Comparison of ENCODE assay signal across 18 cellular contexts in the genomic region with DNA sequence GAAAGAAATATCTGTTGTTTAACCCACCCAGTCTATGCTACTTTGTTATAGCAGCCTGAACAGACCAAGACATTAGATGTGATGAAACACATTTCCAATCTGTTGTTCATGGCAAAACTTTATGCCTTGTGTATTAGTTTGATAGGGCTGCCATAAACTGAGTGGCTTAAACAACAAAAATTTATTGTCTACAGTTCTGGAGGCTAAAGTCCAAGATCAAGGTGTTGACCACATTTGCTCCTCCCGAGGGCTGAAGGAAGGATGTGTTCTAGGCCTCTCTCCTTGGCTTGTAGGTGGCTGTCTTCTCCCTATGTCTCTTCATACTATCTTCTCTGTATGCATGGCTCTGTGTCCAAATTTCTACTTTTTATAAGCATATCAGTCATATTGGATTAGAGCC.
DNase-seq lines count a peak whose midpoint lies in the region; ATAC-seq, FAIRE-seq and TF ChIP-seq lines count a peak whose summit lies in the region.
"Had no signal": no experiment of that assay in that cellular context is flagged by ENCODE, and none has a peak within 500 bp of the region (broad histone marks: within the 10 kb centered on the region; RNA-seq: fewer than 3 reads in every experiment).

No MANE protein-coding gene starts in this region.

- no peak overlapping the region for H3K18ac ChIP-seq in IMR-90 (ENCODE audit: low read depth, low read length)

- H2BK20ac ChIP-seq in IMR-90 (ENCODE audit: low read depth, low read length): no peak overlapping the region

- H3K79me1 ChIP-seq in IMR-90 (ENCODE audit: low read depth in 1 of 2, low read length in 2 of 2): no peaks in the 10 kb centered on the region

- H2BK5ac ChIP-seq in IMR-90 (ENCODE audit: low read depth, low read length, poor library complexity, severe bottlenecking): no peak overlapping the region

- no peak overlapping the region for H3K23ac ChIP-seq in IMR-90 (ENCODE audit: low read depth, low read length)

- no peak overlapping the region for H3K4ac ChIP-seq in IMR-90 (ENCODE audit: low read depth, low read length)

- peaks cover 64% of the 10 kb centered on the region for H3K4me1 ChIP-seq in DND-41 (ENCODE audit: insufficient read depth, low read length)
- H3K4me1 ChIP-seq in IMR-90 (ENCODE audit: control insufficient read depth, insufficient read depth, low read length): no peaks in the 10 kb centered on the region
- no peaks in the 10 kb centered on the region for H3K4me1 ChIP-seq in HepG2 (ENCODE audit: insufficient read depth, low read length)
- H3K4me1 ChIP-seq: HAP-1 had no signal

- no peak overlapping the region for H3K9ac ChIP-seq in DND-41 (ENCODE audit: low read depth, low read length)
- H3K9ac ChIP-seq in IMR-90 (ENCODE audit: low read depth, low read length): no peak overlapping the region
- no peak overlapping the region for H3K9ac ChIP-seq in HepG2 (ENCODE audit: insufficient read depth, low read depth, low read length)
- H3K9ac ChIP-seq: GM23248 had no signal

- H2BK120ac ChIP-seq in IMR-90 (ENCODE audit: low read depth, low read length): no peak overlapping the region

- DNase-seq in DND-41 (no peak), IMR-90 (peak; percentile 6), left colon (no peak), urothelium cell line (ENCODE audit: low spot score) (no peak), chondrocyte (ENCODE audit: low spot score) (no peak), HepG2 (ENCODE audit: low spot score) (no peak), Calu3 (no peak)
- DNase-seq: C1 segment of cervical spinal cord; CD4-positive, CD25-positive, alpha-beta regulatory T cell; CD8-positive, alpha-beta memory T cell; COR-L47; GDM1; GM23248; KBM-7 had no signal

- H3K27me3 Mint-ChIP-seq in chondrocyte (ENCODE audit: low read depth) (peaks cover 26% of the 10 kb centered on the region), Calu3 (ENCODE audit: unreplicated experiment) (no peaks in the 10 kb centered on the region)
- H3K27me3 Mint-ChIP-seq: CD8-positive, alpha-beta memory T cell had no signal

- no peaks in the 10 kb centered on the region for H3K9me1 ChIP-seq in IMR-90 (ENCODE audit: insufficient read depth, low read length)

- no peak overlapping the region for H3K14ac ChIP-seq in IMR-90 (replicated peaks; ENCODE audit: low read depth, low read length)

- H4K20me1 ChIP-seq in DND-41 (ENCODE audit: insufficient read depth, low read length) (no peaks in the 10 kb centered on the region), IMR-90 (ENCODE audit: insufficient read depth, low read length) (no peaks in the 10 kb centered on the region), HepG2 (ENCODE audit: insufficient read depth, low read length) (no peaks in the 10 kb centered on the region)

- H3K79me2 ChIP-seq in DND-41 (ENCODE audit: insufficient read depth, low read length) (peaks cover 77% of the 10 kb centered on the region), HepG2 (ENCODE audit: insufficient read depth, low read length) (no peaks in the 10 kb centered on the region)

- dilution Hi-C loops in IMR-90 (cut with HindIII; ENCODE audit: low sequenced_read_pairs, unreplicated experiment): no loop called here

- H3K27ac Mint-ChIP-seq in chondrocyte (ENCODE audit: unreplicated experiment) (no peak overlapping the region), Calu3 (ENCODE audit: unreplicated experiment) (no peak overlapping the region)
- H3K27ac Mint-ChIP-seq: B cell, IgD-negative memory B cell had no signal

- FAIRE-seq in urothelium cell line (lab: Jason Lieb, UNC) (peak; percentile 27), HepG2 (lab: Jason Lieb, UNC) (no peak)
- FAIRE-seq: D721Med had no signal

- H3K9me3 ChIP-seq in DND-41 (ENCODE audit: insufficient read depth, low read length, severe bottlenecking): no peaks in the 10 kb centered on the region
- no peaks in the 10 kb centered on the region for H3K9me3 ChIP-seq in IMR-90 (ENCODE audit: control insufficient read depth, insufficient read depth, low read length)
- no peaks in the 10 kb centered on the region for H3K9me3 ChIP-seq in HepG2 (ENCODE audit: low read length)
- H3K9me3 ChIP-seq: HAP-1 had no signal

- H3K36me3 Mint-ChIP-seq in chondrocyte (ENCODE audit: low read depth) (no peaks in the 10 kb centered on the region), Calu3 (ENCODE audit: insufficient read depth, unreplicated experiment) (peaks cover 4% of the 10 kb centered on the region)
- H3K36me3 Mint-ChIP-seq: CD4-positive, CD25-positive, alpha-beta regulatory T cell had no signal

- TF ChIP-seq CTCF in DND-41 (IDR thresholded peaks at IDR 0.05; ENCODE audit: borderline replicate concordance, extremely low read depth, low read length, poor library complexity, severe bottlenecking) (no peak), IMR-90 (conservative IDR thresholded peaks at IDR 0.05; ENCODE audit: low read depth, low read length) (no peak), chondrocyte (IDR thresholded peaks at IDR 0.05) (no peak), HepG2 (CRISPR knock-in tag; IDR thresholded peaks at IDR 0.05) (no peak), Calu3 (IDR thresholded peaks at IDR 0.05; ENCODE audit: unreplicated experiment) (no peak)

- H3K27me3 ChIP-seq in DND-41 (ENCODE audit: insufficient read depth, low read length, poor library complexity): no peaks in the 10 kb centered on the region
- H3K27me3 ChIP-seq in IMR-90 (ENCODE audit: control insufficient read depth, insufficient read depth, low read length): no peaks in the 10 kb centered on the region
- peaks cover 0 to 3% of the 10 kb centered on the region in 2 experiments; a peak in 1 of 5 replicates for H3K27me3 ChIP-seq in HepG2 (ENCODE audit: control insufficient read depth in 1 of 2, insufficient read depth in 2 of 2, low read length in 2 of 2)

- no peak for TF ChIP-seq POLR2A in IMR-90 (IDR thresholded peaks at IDR 0.05; ENCODE audit: low read depth, low read length)
- no peak for TF ChIP-seq POLR2A in HepG2 (IDR thresholded peaks at IDR 0.05; ENCODE audit: insufficient read depth in 1 of 2, low read depth in 2 of 2, low read length in 2 of 2)

- H3K27ac ChIP-seq in DND-41 (ENCODE audit: low read length) (peak overlapping the region; percentile 84), IMR-90 (ENCODE audit: insufficient read depth, low read length) (no peak overlapping the region), HepG2 (ENCODE audit: extremely low read length, insufficient read depth, low read length) (no peak overlapping the region)
- H3K27ac ChIP-seq: GM23248 had no signal

- no peaks in the 10 kb centered on the region for H3K4me1 Mint-ChIP-seq in chondrocyte (ENCODE audit: low read depth)
- H3K4me1 Mint-ChIP-seq in Calu3 (ENCODE audit: low read depth, unreplicated experiment): peaks cover 17% of the 10 kb centered on the region

- peaks cover 2% of the 10 kb centered on the region for H3K9me3 Mint-ChIP-seq in chondrocyte (ENCODE audit: low read depth)
- H3K9me3 Mint-ChIP-seq in Calu3 (ENCODE audit: low read depth, unreplicated experiment): no peaks in the 10 kb centered on the region
- H3K9me3 Mint-ChIP-seq: CD8-positive, alpha-beta memory T cell had no signal

- intact Hi-C loops in IMR-90 (cut with micrococcal nuclease) (no loop called here), left colon (cut with DNase I, micrococcal nuclease) (no loop called here), HepG2 (cut with micrococcal nuclease; ENCODE audit: unreplicated experiment) (no loop called here), Calu3 (cut with micrococcal nuclease; ENCODE audit: unreplicated experiment) (no loop called here)

- ATAC-seq in DND-41 (ENCODE audit: insufficient read depth, low read depth): no peak
- no peak for ATAC-seq in IMR-90 (ENCODE audit: low read depth)
- ATAC-seq in left colon: peak; percentile 99
- no peak for ATAC-seq in HepG2

- no peak overlapping the region for H4K91ac ChIP-seq in IMR-90 (ENCODE audit: insufficient read depth, low read depth, low read length)

- H4K5ac ChIP-seq in IMR-90 (ENCODE audit: low read depth, low read length): no peak overlapping the region

- BruUV-seq in IMR-90 (replicated peaks; lab: Mats Ljungman, UMichigan) (no TSS peak), HepG2 (replicated peaks; lab: Mats Ljungman, UMichigan) (no TSS peak), Calu3 (replicated peaks; lab: Mats Ljungman, UMichigan) (no TSS peak)

- H3K36me3 ChIP-seq in DND-41 (ENCODE audit: insufficient read depth, low read length) (no peaks in the 10 kb centered on the region), IMR-90 (ENCODE audit: control insufficient read depth, insufficient read depth, low read length) (no peaks in the 10 kb centered on the region), HepG2 (replicated peaks in 1 of 2; ENCODE audit: control insufficient read depth in 1 of 2, insufficient read depth in 2 of 2, low read length in 2 of 2) (no peaks in the 10 kb centered on the region)
- H3K36me3 ChIP-seq: HAP-1 had no signal

- no CpG with 5 or more reads among the region's 1 CpG for WGBS in IMR-90 (ENCODE audit: extremely low coverage in 2 of 2, insufficient read length in 1 of 2), 2 experiments
- WGBS in HepG2 (ENCODE audit: low lambda C conversion rate): 0% methylated on average over 1 of the region's 1 CpG

- CTCF ChIA-PET in IMR-90 (lab: Yijun Ruan, JAX): no interaction called here
- CTCF ChIA-PET in HepG2 (lab: Yijun Ruan, JAX; ENCODE audit: low intra/inter-chr PET ratio, low total read pairs): no interaction called here
- CTCF ChIA-PET in Calu3 (lab: Charles Lee): no interaction called here

- H3K56ac ChIP-seq in IMR-90 (ENCODE audit: extremely low read depth, insufficient read depth, low read length): no peak overlapping the region

- POLR2A ChIA-PET in IMR-90 (lab: Charles Lee; ENCODE audit: unreplicated experiment): no interaction called here
- POLR2A ChIA-PET in HepG2 (lab: Yijun Ruan, JAX): no interaction called here

- no peak overlapping the region for H2AK9ac ChIP-seq in IMR-90 (replicated peaks; ENCODE audit: low read depth, low read length, poor library complexity)

- H2AK5ac ChIP-seq in IMR-90 (ENCODE audit: low read depth, low read length): no peak overlapping the region

- H2AFZ ChIP-seq in DND-41 (ENCODE audit: low read depth, low read length) (no peak overlapping the region), IMR-90 (replicated peaks; ENCODE audit: low read length, poor library complexity) (no peak overlapping the region), HepG2 (ENCODE audit: low read length) (no peak overlapping the region)
- H2AFZ ChIP-seq: GM23248 had no signal

- H3K4me2 ChIP-seq in DND-41 (ENCODE audit: insufficient read depth, low read length) (no peak overlapping the region), IMR-90 (ENCODE audit: low read depth, low read length) (no peak overlapping the region), HepG2 (ENCODE audit: low read depth, low read length) (no peak overlapping the region)

- no peak overlapping the region for H3K4me3 ChIP-seq in DND-41 (ENCODE audit: low read depth in 1 of 2, low read length in 2 of 2)
- H3K4me3 ChIP-seq in IMR-90 (ENCODE audit: insufficient read depth, low read depth, low read length): no peak overlapping the region
- no peak overlapping the region for H3K4me3 ChIP-seq in HepG2 (replicated peaks in 1 of 3; ENCODE audit: insufficient read depth in 1 of 3, low read depth in 2 of 3, low read length in 3 of 3)
- H3K4me3 ChIP-seq: GM23248, HAP-1 had no signal

- no peak overlapping the region for H4K8ac ChIP-seq in IMR-90 (ENCODE audit: low read depth in 2 of 2, low read length in 2 of 2)

- in situ Hi-C loops in IMR-90 (cut with MboI; ENCODE audit: low sequenced_read_pairs): no loop called here
- in situ Hi-C loops in HepG2 (cut with HindIII; ENCODE audit: extremely low pct_ligation_motif_present, low pct_unique_long_range_greater_than_20kb): no loop called here

- H3K4me3 Mint-ChIP-seq in chondrocyte (ENCODE audit: unreplicated experiment) (no peak overlapping the region), Calu3 (ENCODE audit: low read depth, unreplicated experiment) (no peak overlapping the region)
- H3K4me3 Mint-ChIP-seq: B cell; CD4-positive, CD25-positive, alpha-beta regulatory T cell; CD8-positive, alpha-beta memory T cell; IgD-negative memory B cell had no signal

- TF ChIP-seq EP300 in HepG2 (IDR thresholded peaks at IDR 0.05; ENCODE audit: low read depth in 2 of 2, low read length in 2 of 2) (no peak), HepG2 (CRISPR knock-in tag; IDR thresholded peaks at IDR 0.05; ENCODE audit: borderline replicate concordance) (no peak)

- H2BK15ac ChIP-seq in IMR-90 (ENCODE audit: low read depth, low read length): no peak overlapping the region

- TF ChIP-seq RAD21 in IMR-90 (IDR thresholded peaks at IDR 0.05; ENCODE audit: low read length): no peak
- TF ChIP-seq RAD21 in HepG2 (CRISPR knock-in tag; IDR thresholded peaks at IDR 0.05): no peak
